1 cellular context compared by ENCODE assay signal in genomic region chr16:69143116-69143515, GRCh38.
TF ChIP-seq lines count a peak whose summit lies in the region.

No MANE protein-coding gene starts in this region.

TF ChIP-seq in GM12878, 131 proteins besides CTCF, POLR2A, EP300 and RAD21:
- no peak for TF ChIP-seq SRF (IDR thresholded peaks at IDR 0.05; ENCODE audit: low read depth in 2 of 2, low read length in 2 of 2)
